8 cellular contexts compared by ENCODE assay signal in the genomic region with DNA sequence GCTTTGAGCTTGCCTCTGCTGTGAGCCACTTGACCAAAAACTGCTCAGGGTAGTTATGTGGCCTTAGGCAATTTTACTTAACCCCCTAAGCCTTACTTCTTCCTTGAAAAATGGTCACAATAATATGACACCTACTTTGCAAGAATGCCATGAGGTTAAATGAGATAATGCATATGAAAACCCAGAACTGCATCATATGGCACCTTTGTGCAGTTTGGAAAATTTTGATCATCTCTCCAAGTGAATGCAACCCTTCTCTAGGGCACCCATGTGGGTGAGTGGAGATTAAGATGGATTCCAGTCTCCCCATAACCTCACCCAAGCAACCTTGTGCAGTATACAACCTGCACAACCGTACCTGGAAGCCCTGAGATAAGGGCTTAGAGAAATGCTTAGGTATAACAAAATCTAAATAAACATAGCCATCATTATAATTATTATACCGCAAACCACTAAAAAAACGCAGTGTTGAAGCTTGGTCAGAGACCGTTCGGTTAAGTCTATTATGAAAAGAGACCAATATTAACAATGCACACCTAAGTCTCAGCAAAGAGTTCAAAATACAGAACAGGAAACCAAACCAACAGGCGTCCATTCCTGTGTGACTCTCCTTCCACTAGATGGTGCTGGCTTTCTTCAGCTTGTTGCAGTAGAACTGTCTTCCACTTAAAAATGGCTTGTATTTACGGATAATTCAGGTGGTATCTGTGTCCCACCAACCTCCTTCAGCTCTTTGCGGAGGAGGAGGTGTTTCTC. TPM values are rescaled to one million over a fixed set of nuclear protein-coding genes. Genes with fewer than 3 reads are reported as not detected.
DNase-seq lines count a peak whose midpoint lies in the region; ATAC-seq and TF ChIP-seq lines count a peak whose summit lies in the region.

No MANE protein-coding gene starts in this region.

- DNase-seq in EH (ENCODE audit: low read depth) (peak; percentile 44), HPDE6-E6E7 (ENCODE audit: extremely low spot score) (peak; percentile 42), OCI-LY7 (ENCODE audit: low spot score) (peak; percentile 32), epidermal melanocyte (ENCODE audit: insufficient read length, low spot score) (peak; percentile 45)
- no peak for DNase-seq in activated naive CD4-positive, alpha-beta T cell treated with anti-CD3 and anti-CD28 coated beads, Interleukin-2, amount 50 U/mL, for 16 hours
- DNase-seq in stimulated activated CD4-positive, alpha-beta T cell treated with anti-CD3 and anti-CD28 coated beads, Interleukin-15, amount 100 ng/mL, for 24 hours = no peak

- no peak for TF ChIP-seq EP300 in neural cell (conservative IDR thresholded peaks at IDR 0.05; ENCODE audit: poor library complexity, severe bottlenecking)

- H3K9ac ChIP-seq in neural cell (ENCODE audit: low read length) = no peak overlapping the region

- H3F3A ChIP-seq in neural cell (ENCODE audit: insufficient read depth, low read length, poor library complexity, severe bottlenecking) = no peaks in the 10 kb centered on the region

- no peaks in the 10 kb centered on the region for H4K20me1 ChIP-seq in OCI-LY7 (ENCODE audit: insufficient read depth, low read length)
- H4K20me1 ChIP-seq in neural cell (ENCODE audit: insufficient read depth) = no peaks in the 10 kb centered on the region

- BruUV-seq in OCI-LY7 (replicated peaks; lab: Mats Ljungman, UMichigan) = no TSS peak

- no peaks in the 10 kb centered on the region for H3K79me2 ChIP-seq in OCI-LY7 (ENCODE audit: insufficient read depth, low read depth, low read length)
- no peaks in the 10 kb centered on the region for H3K79me2 ChIP-seq in neural cell (replicated peaks; ENCODE audit: insufficient read depth, low read length)

- H3K27me3 ChIP-seq in neural cell (ENCODE audit: insufficient read depth, low read depth, low read length) = no peaks in the 10 kb centered on the region

- no peak overlapping the region for H3K4me2 ChIP-seq in OCI-LY7 (ENCODE audit: low read length)
- H3K4me2 ChIP-seq in neural cell (ENCODE audit: low read length) = no peak overlapping the region

- POLR2A ChIA-PET in OCI-LY7 (lab: Charles Lee) = interaction anchor here (1.9 kb wide), 1 partner anchor 38 kb away, joined by 6 read pairs; no protein-coding TSS in a partner anchor

- no peaks in the 10 kb centered on the region for H3K4me1 ChIP-seq in OCI-LY7 (ENCODE audit: insufficient read depth, low read length, poor library complexity, severe bottlenecking)

- no peaks in the 10 kb centered on the region for H3K9me3 ChIP-seq in OCI-LY7 (ENCODE audit: low read length)
- no peaks in the 10 kb centered on the region for H3K9me3 ChIP-seq in neural cell (ENCODE audit: low read length)

- peak; percentile 74 for TF ChIP-seq CTCF in OCI-LY7 (conservative IDR thresholded peaks at IDR 0.05; ENCODE audit: low read length)
- peak; percentile 60 for TF ChIP-seq CTCF in neural cell (IDR thresholded peaks at IDR 0.05; ENCODE audit: poor library complexity, severe bottlenecking)

- CTCF ChIA-PET in OCI-LY7 (lab: Charles Lee; ENCODE audit: unreplicated experiment) = no interaction called here

- H3K4me3 ChIP-seq in OCI-LY7 (ENCODE audit: low read depth, low read length, poor library complexity, severe bottlenecking) (no peak overlapping the region), neural cell (ENCODE audit: low read length) (no peak overlapping the region)

- H3K27ac ChIP-seq in OCI-LY7 (ENCODE audit: low read depth, low read length, poor library complexity, severe bottlenecking) (no peak overlapping the region), neural cell (ENCODE audit: low read length) (no peak overlapping the region)

- no peak overlapping the region for H2AFZ ChIP-seq in OCI-LY7 (ENCODE audit: low read length)
- H2AFZ ChIP-seq in neural cell (ENCODE audit: low read depth, low read length) = no peak overlapping the region

- H3K9me2 ChIP-seq in OCI-LY7 (ENCODE audit: insufficient read depth, low read length) (no peaks in the 10 kb centered on the region), neural cell (ENCODE audit: insufficient read depth, low read length) (no peaks in the 10 kb centered on the region)

- TF ChIP-seq RAD21 in neural cell (conservative IDR thresholded peaks at IDR 0.05) = peak; percentile 44

- peak; percentile 75 for ATAC-seq in GM19463 (IDR thresholded peaks at IDR 0.05; ENCODE audit: unreplicated experiment)

- intact Hi-C loops in OCI-LY7 (cut with micrococcal nuclease; ENCODE audit: unreplicated experiment) = no loop called here

- H3K36me3 ChIP-seq in OCI-LY7 (ENCODE audit: insufficient read depth, low read length) (no peaks in the 10 kb centered on the region), neural cell (ENCODE audit: insufficient read depth, low read length) (no peaks in the 10 kb centered on the region)

TF ChIP-seq in neural cell, 6 proteins besides CTCF, POLR2A, EP300 and RAD21:
- TF ChIP-seq SMC3 (conservative IDR thresholded peaks at IDR 0.05; ENCODE audit: poor library complexity) = peak; percentile 43
- TF ChIP-seq MXI1 (conservative IDR thresholded peaks at IDR 0.05; ENCODE audit: poor library complexity, severe bottlenecking) = no peak
- TF ChIP-seq POLR2AphosphoS5 (IDR thresholded peaks at IDR 0.05) = no peak
- TF ChIP-seq, protein P1, sequence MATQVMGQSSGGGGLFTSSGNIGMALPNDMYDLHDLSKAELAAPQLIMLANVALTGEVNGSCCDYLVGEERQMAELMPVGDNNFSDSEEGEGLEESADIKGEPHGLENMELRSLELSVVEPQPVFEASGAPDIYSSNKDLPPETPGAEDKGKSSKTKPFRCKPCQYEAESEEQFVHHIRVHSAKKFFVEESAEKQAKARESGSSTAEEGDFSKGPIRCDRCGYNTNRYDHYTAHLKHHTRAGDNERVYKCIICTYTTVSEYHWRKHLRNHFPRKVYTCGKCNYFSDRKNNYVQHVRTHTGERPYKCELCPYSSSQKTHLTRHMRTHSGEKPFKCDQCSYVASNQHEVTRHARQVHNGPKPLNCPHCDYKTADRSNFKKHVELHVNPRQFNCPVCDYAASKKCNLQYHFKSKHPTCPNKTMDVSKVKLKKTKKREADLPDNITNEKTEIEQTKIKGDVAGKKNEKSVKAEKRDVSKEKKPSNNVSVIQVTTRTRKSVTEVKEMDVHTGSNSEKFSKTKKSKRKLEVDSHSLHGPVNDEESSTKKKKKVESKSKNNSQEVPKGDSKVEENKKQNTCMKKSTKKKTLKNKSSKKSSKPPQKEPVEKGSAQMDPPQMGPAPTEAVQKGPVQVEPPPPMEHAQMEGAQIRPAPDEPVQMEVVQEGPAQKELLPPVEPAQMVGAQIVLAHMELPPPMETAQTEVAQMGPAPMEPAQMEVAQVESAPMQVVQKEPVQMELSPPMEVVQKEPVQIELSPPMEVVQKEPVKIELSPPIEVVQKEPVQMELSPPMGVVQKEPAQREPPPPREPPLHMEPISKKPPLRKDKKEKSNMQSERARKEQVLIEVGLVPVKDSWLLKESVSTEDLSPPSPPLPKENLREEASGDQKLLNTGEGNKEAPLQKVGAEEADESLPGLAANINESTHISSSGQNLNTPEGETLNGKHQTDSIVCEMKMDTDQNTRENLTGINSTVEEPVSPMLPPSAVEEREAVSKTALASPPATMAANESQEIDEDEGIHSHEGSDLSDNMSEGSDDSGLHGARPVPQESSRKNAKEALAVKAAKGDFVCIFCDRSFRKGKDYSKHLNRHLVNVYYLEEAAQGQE (IDR thresholded peaks at IDR 0.05; ENCODE audit: borderline replicate concordance) = no peak

RNA-seq across cellular contexts. Expression of a gene that starts 21.0 kb away (rescaled TPM):
- not detected in 2 replicates for total RNA-seq in OCI-LY7 (2014; rRNA removed; shearing (Covaris generic))
- total RNA-seq in OCI-LY7 (2022) = not detected in 2 replicates
- not detected in 2 replicates for polyA plus RNA-seq in neural cell
- polyA minus RNA-seq in neural cell = not detected in 2 replicates

RNA-seq across cellular contexts. Expression of a gene that starts 23.0 kb away (rescaled TPM):
- total RNA-seq in OCI-LY7 (2014; rRNA removed; shearing (Covaris generic)) = 42.6 and 50.8 TPM in 2 replicates
- 71.5 and 74.9 TPM in 2 replicates for total RNA-seq in OCI-LY7 (2022)
- 301 and 406 TPM in 2 replicates for polyA plus RNA-seq in neural cell
- polyA minus RNA-seq in neural cell = 185 and 205 TPM in 2 replicates

RNA-seq across cellular contexts. Expression of a gene that starts 46.2 kb away (rescaled TPM):
- total RNA-seq in OCI-LY7 (2014; rRNA removed; shearing (Covaris generic)) = 0.09 and 0.15 TPM in 2 replicates
- 0.32 and 0.42 TPM in 2 replicates for total RNA-seq in OCI-LY7 (2022)
- polyA plus RNA-seq in neural cell = 0.41 and 0.58 TPM in 2 replicates
- polyA minus RNA-seq in neural cell = 2.2 and 3.2 TPM in 2 replicates

Comparison
In these comparisons a context has a peak if more than half of its experiments do, and no peak if none do; other contexts are left out.
1. DNase-seq: peak in EH (single experiment), HPDE6-E6E7 (single experiment), OCI-LY7 (single experiment) and epidermal melanocyte (single experiment); none in activated naive CD4-positive, alpha-beta T cell treated with anti-CD3 and anti-CD28 coated beads, Interleukin-2, amount 50 U/mL, for 16 hours (single experiment) and stimulated activated CD4-positive, alpha-beta T cell treated with anti-CD3 and anti-CD28 coated beads, Interleukin-15, amount 100 ng/mL, for 24 hours (single experiment).